17 cellular contexts compared by ENCODE assay signal in genomic region chr7:90661290-90662151, GRCh38.
DNase-seq lines count a peak whose midpoint lies in the region; ATAC-seq and TF ChIP-seq lines count a peak whose summit lies in the region.
"Had no signal": no experiment of that assay in that cellular context is flagged by ENCODE, and none has a peak within 500 bp of the region (broad histone marks: within the 10 kb centered on the region; RNA-seq: fewer than 3 reads in every experiment).

No MANE protein-coding gene starts in this region.

- peak overlapping the region; percentile 61 to 66 for H3K4me3 Mint-ChIP-seq in stimulated activated naive B cell treated with anti-CD40 and anti-IgM and Interleukin-4, amounts not matched to agents 10 μg/mL and 1 μg/mL and 100 μg/mL, for 72 hours
- H3K4me3 Mint-ChIP-seq in activated naive CD4-positive, alpha-beta T cell treated with anti-CD3 and anti-CD28 coated beads for 36 hours: no peak overlapping the region
- H3K4me3 Mint-ChIP-seq: T-helper 2 cell treated with Interferon-gamma antibody and Interleukin-4, amounts not matched to agents 5 μg/mL and 100 μg/mL, for 36 hours had no signal

- WGBS in gastroesophageal sphincter (ENCODE audit: low coverage in 1 of 2), 2 donors: 8 to 39% methylated on average over 4 to 6 of the region's 6 CpGs

- DNase-seq in DMS 273 (lab: John Stamatoyannopoulos, UW; ENCODE audit: unreplicated experiment): peak; percentile 57
- DNase-seq in DMS 273 treated with DMSO at 0.1 percent for 48 hours (lab: John Stamatoyannopoulos, UW): no peak
- DNase-seq in RWPE1 (ENCODE audit: low spot score): peak; percentile 9
- DNase-seq in stimulated activated naive B cell treated with anti-CD40 and anti-IgM and Interleukin-4, amounts not matched to agents 10 μg/mL and 1 μg/mL and 100 μg/mL, for 72 hours: no peak
- no peak for DNase-seq in DMS153 (lab: John Stamatoyannopoulos, UW)
- DNase-seq in activated naive CD4-positive, alpha-beta T cell treated with anti-CD3 and anti-CD28 coated beads for 36 hours: no peak
- DNase-seq: activated CD8-positive, alpha-beta memory T cell treated with anti-CD3 and anti-CD28 coated beads, Interleukin-2, amount 50 U/mL, for 48 hours; colonic mucosa; NCI-H524; nucleus accumbens; stimulated activated CD4-positive, alpha-beta T cell treated with anti-CD3 and anti-CD28 coated beads, Interleukin-2, amount 100 ng/mL, for 48 hours; substantia nigra had no signal

- intact Hi-C loops in activated naive CD4-positive, alpha-beta T cell treated with anti-CD3 and anti-CD28 coated beads for 36 hours (cut with micrococcal nuclease): no loop called here

- H3K4me3 ChIP-seq in gastroesophageal sphincter: no peak overlapping the region
- H3K4me3 ChIP-seq: colonic mucosa had no signal

- peaks cover 3 to 4% of the 10 kb centered on the region in 2 donors for H3K9me3 Mint-ChIP-seq in stimulated activated naive B cell treated with anti-CD40 and anti-IgM and Interleukin-4, amounts not matched to agents 10 μg/mL and 1 μg/mL and 100 μg/mL, for 72 hours
- peaks cover 4% of the 10 kb centered on the region for H3K9me3 Mint-ChIP-seq in activated naive CD4-positive, alpha-beta T cell treated with anti-CD3 and anti-CD28 coated beads for 36 hours
- H3K9me3 Mint-ChIP-seq: T-helper 2 cell treated with Interferon-gamma antibody and Interleukin-4, amounts not matched to agents 5 μg/mL and 100 μg/mL, for 36 hours had no signal

- no peaks in the 10 kb centered on the region for H3K36me3 ChIP-seq in gastroesophageal sphincter
- H3K36me3 ChIP-seq: colonic mucosa had no signal

- TF ChIP-seq EP300 in gastroesophageal sphincter (IDR thresholded peaks at IDR 0.05): no peak

- TF ChIP-seq CTCF in RWPE1 (conservative IDR thresholded peaks at IDR 0.05; ENCODE audit: low read depth) (no peak), gastroesophageal sphincter (IDR thresholded peaks at IDR 0.05) (no peak)

- H3K9me3 ChIP-seq in gastroesophageal sphincter: no peaks in the 10 kb centered on the region
- H3K9me3 ChIP-seq: colonic mucosa had no signal

- H3K4me1 Mint-ChIP-seq in stimulated activated naive B cell treated with anti-CD40 and anti-IgM and Interleukin-4, amounts not matched to agents 10 μg/mL and 1 μg/mL and 100 μg/mL, for 72 hours: peaks cover 47 to 65% of the 10 kb centered on the region in 2 donors
- H3K4me1 Mint-ChIP-seq in activated naive CD4-positive, alpha-beta T cell treated with anti-CD3 and anti-CD28 coated beads for 36 hours (ENCODE audit: low read depth): no peaks in the 10 kb centered on the region

- peaks cover 8 to 33% (median 15%) of the 10 kb centered on the region in 3 donors for H3K4me1 ChIP-seq in gastroesophageal sphincter
- H3K4me1 ChIP-seq: colonic mucosa had no signal

- no peak for TF ChIP-seq POLR2A in gastroesophageal sphincter (IDR thresholded peaks at IDR 0.05)

- peak overlapping the region; percentile 92 for H3K27ac Mint-ChIP-seq in stimulated activated naive B cell treated with anti-CD40 and anti-IgM and Interleukin-4, amounts not matched to agents 10 μg/mL and 1 μg/mL and 100 μg/mL, for 72 hours
- no peak overlapping the region for H3K27ac Mint-ChIP-seq in activated naive CD4-positive, alpha-beta T cell treated with anti-CD3 and anti-CD28 coated beads for 36 hours
- H3K27ac Mint-ChIP-seq: T-helper 2 cell treated with Interferon-gamma antibody and Interleukin-4, amounts not matched to agents 5 μg/mL and 100 μg/mL, for 36 hours had no signal

- POLR2A ChIA-PET in RWPE1 (lab: Yijun Ruan, JAX; ENCODE audit: low non-redundant PET): no interaction called here

- H3K27ac ChIP-seq in RWPE1 (no peak overlapping the region), gastroesophageal sphincter (peak overlapping the region in 3 of 4 donors; percentile 20 to 33 (median 26))
- H3K27ac ChIP-seq: 22Rv1, colonic mucosa, KMS-11 had no signal

- CTCF ChIA-PET in RWPE1 (lab: Yijun Ruan, JAX): interaction anchor here (0.5 kb wide), 1 partner anchor 36 kb away, joined by 4 read pairs; no protein-coding TSS in a partner anchor
- CTCF ChIA-PET in activated naive CD4-positive, alpha-beta T cell treated with anti-CD3 and anti-CD28 coated beads for 36 hours (lab: Charles Lee): interaction anchor here (0.5 kb wide), 1 partner anchor 259 kb away, joined by 4 read pairs; no protein-coding TSS in a partner anchor

- H3K36me3 Mint-ChIP-seq in stimulated activated naive B cell treated with anti-CD40 and anti-IgM and Interleukin-4, amounts not matched to agents 10 μg/mL and 1 μg/mL and 100 μg/mL, for 72 hours: peaks cover 7 to 11% of the 10 kb centered on the region in 2 donors
- no peaks in the 10 kb centered on the region for H3K36me3 Mint-ChIP-seq in activated naive CD4-positive, alpha-beta T cell treated with anti-CD3 and anti-CD28 coated beads for 36 hours (ENCODE audit: low read depth)

- no peak for ATAC-seq in gastroesophageal sphincter
- ATAC-seq in stimulated activated naive B cell treated with anti-CD40 and anti-IgM and Interleukin-4, amounts not matched to agents 10 μg/mL and 1 μg/mL and 100 μg/mL, for 72 hours (replicated peaks): peak; percentile 33 to 55
- no peak for ATAC-seq in GM21786 (IDR thresholded peaks at IDR 0.05; ENCODE audit: unreplicated experiment)

- H3K27me3 Mint-ChIP-seq in stimulated activated naive B cell treated with anti-CD40 and anti-IgM and Interleukin-4, amounts not matched to agents 10 μg/mL and 1 μg/mL and 100 μg/mL, for 72 hours: no peaks in the 10 kb centered on the region
- H3K27me3 Mint-ChIP-seq in activated naive CD4-positive, alpha-beta T cell treated with anti-CD3 and anti-CD28 coated beads for 36 hours (ENCODE audit: low read depth): no peaks in the 10 kb centered on the region

- H3K27me3 ChIP-seq in gastroesophageal sphincter: no peaks in the 10 kb centered on the region
- H3K27me3 ChIP-seq: colonic mucosa had no signal

Comparison
In these comparisons a context has a peak if more than half of its experiments do, and no peak if none do; other contexts are left out.
1. DNase-seq: peak in DMS 273 (single experiment) and RWPE1 (single experiment); none in DMS 273 treated with DMSO at 0.1 percent for 48 hours (single experiment), stimulated activated naive B cell treated with anti-CD40 and anti-IgM and Interleukin-4, amounts not matched to agents 10 μg/mL and 1 μg/mL and 100 μg/mL, for 72 hours (single experiment), DMS153 (single experiment) and activated naive CD4-positive, alpha-beta T cell treated with anti-CD3 and anti-CD28 coated beads for 36 hours (single experiment).
2. ATAC-seq: peak in stimulated activated naive B cell treated with anti-CD40 and anti-IgM and Interleukin-4, amounts not matched to agents 10 μg/mL and 1 μg/mL and 100 μg/mL, for 72 hours (2 of 2); none in gastroesophageal sphincter (single experiment) and GM21786 (single experiment).